Comparison of ENCODE assay signal across 22 cellular contexts in the genomic region with DNA sequence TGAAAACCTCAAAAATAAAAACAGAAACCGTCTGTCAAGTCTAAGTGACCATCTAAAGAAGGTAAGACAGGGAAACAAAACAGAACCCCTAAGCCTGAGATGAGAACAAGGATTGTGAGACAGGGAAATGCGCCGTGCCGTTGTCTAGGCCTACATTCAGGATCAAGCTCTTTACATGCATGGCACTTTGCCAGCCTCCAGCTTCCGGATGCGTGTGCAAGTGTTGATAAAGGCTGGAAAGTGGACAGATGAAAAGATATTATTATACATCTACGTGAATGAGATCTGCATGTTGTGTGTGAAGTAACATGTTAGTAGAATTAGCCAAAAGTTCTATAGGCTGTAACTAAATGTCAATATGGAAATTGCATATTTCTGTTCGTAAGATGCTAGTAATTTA. TPM values are rescaled to one million over a fixed set of nuclear protein-coding genes. Genes with fewer than 3 reads are reported as not detected.
DNase-seq lines count a peak whose midpoint lies in the region; ATAC-seq, FAIRE-seq and TF ChIP-seq lines count a peak whose summit lies in the region.
"Had no signal": no experiment of that assay in that cellular context is flagged by ENCODE, and none has a peak within 500 bp of the region (broad histone marks: within the 10 kb centered on the region; RNA-seq: fewer than 3 reads in every experiment).

No MANE protein-coding gene starts in this region.

- WGBS in adrenal gland, 4 donors: 56 to 70% (median 60%) methylated on average over 8 of the region's 8 CpGs
- 61 to 78% (median 62%) methylated on average over 8 of the region's 8 CpGs for WGBS in small intestine, 3 donors

- FAIRE-seq in small intestine (lab: Jason Lieb, UNC): no peak
- FAIRE-seq: GM12891, islet of Langerhans had no signal

- no peak for TF ChIP-seq CTCF in adrenal gland (IDR thresholded peaks at IDR 0.05)

- intact Hi-C loops in adrenal gland (cut with DNase I): loop anchor here in 1 of 2 donors (10.0 kb wide), 1 partner anchor 122 kb away; no protein-coding TSS in a partner anchor

- H3K4me3 ChIP-seq in adrenal gland (no peak overlapping the region), small intestine (ENCODE audit: low read depth in 1 of 2, low read length in 2 of 2) (no peak overlapping the region)
- H3K4me3 ChIP-seq: breast epithelium, suprapubic skin, uterus had no signal

- H3K9me3 ChIP-seq in adrenal gland (replicated peaks in 1 of 3) (no peaks in the 10 kb centered on the region), small intestine (ENCODE audit: control insufficient read depth, low read depth) (no peaks in the 10 kb centered on the region)
- H3K9me3 ChIP-seq: breast epithelium, suprapubic skin, uterus had no signal

- peaks cover 7 to 43% of the 10 kb centered on the region in 2 donors for H3K4me1 ChIP-seq in adrenal gland (replicated peaks in 1 of 2)
- H3K4me1 ChIP-seq in small intestine (ENCODE audit: control insufficient read depth in 2 of 2, insufficient read depth in 1 of 2, low read depth in 1 of 2, low read length in 1 of 2): peaks cover 2 to 5% of the 10 kb centered on the region in 2 donors
- H3K4me1 ChIP-seq: breast epithelium, uterus had no signal

- no peak for TF ChIP-seq POLR2A in adrenal gland (IDR thresholded peaks at IDR 0.05)

- DNase-seq in NCI-H748 (lab: John Stamatoyannopoulos, UW; ENCODE audit: unreplicated experiment) (peak; percentile 34), NCI-H748 treated with DMSO at 0.1 percent for 48 hours (lab: John Stamatoyannopoulos, UW) (no peak), NCI-H774 (lab: John Stamatoyannopoulos, UW) (peak; percentile 7), adrenal gland (peak in 4 of 7 donors; percentile 39 to 72 (median 52)), small intestine (peak; percentile 30), iPS-NIHi11 (ENCODE audit: low spot score) (no peak), KG1 (lab: John Stamatoyannopoulos, UW) (no peak)
- DNase-seq: activated CD4-positive, alpha-beta T cell treated with anti-CD3 and anti-CD28 coated beads, Interleukin-2, amount 50 U/mL, for 4 hours; activated gamma-delta T cell; DMS79 treated with DMSO at 0.1 percent for 48 hours; foreskin melanocyte; HCEC 1CT; hippocampal formation; nephron progenitor cell; Right ventricle myocardium superior; uterus; WERI-Rb-1 had no signal

- H3K27me3 ChIP-seq in adrenal gland (no peaks in the 10 kb centered on the region), small intestine (ENCODE audit: control insufficient read depth in 2 of 2, insufficient read depth in 2 of 2, low read length in 2 of 2) (no peaks in the 10 kb centered on the region)
- H3K27me3 ChIP-seq: breast epithelium, suprapubic skin, uterus had no signal

- H3K36me3 ChIP-seq in adrenal gland (replicated peaks in 1 of 2) (peaks cover 0 to 35% of the 10 kb centered on the region in 2 donors), small intestine (ENCODE audit: control insufficient read depth in 2 of 2, insufficient read depth in 2 of 2, low read length in 2 of 2) (peaks cover 0 to 2% of the 10 kb centered on the region in 2 donors)
- H3K36me3 ChIP-seq: breast epithelium, uterus, WERI-Rb-1 had no signal

- H3K27ac ChIP-seq in adrenal gland: no peak overlapping the region
- H3K27ac ChIP-seq in small intestine (ENCODE audit: low read depth in 1 of 2, low read length in 1 of 2): no peak overlapping the region
- H3K27ac ChIP-seq: breast epithelium, suprapubic skin, uterus, WERI-Rb-1 had no signal

- no peak for ATAC-seq in GM21786 (IDR thresholded peaks at IDR 0.05; ENCODE audit: unreplicated experiment)

RNA-seq across cellular contexts. Expression of gene TMEM87B, which starts 28.6 kb away (rescaled TPM):
- total RNA-seq in adrenal gland: 10 to 100 TPM; 21.5 to 37.5 (median 33.3) TPM
- polyA plus RNA-seq in adrenal gland (10 to 100 TPM in 2 of 3 donors, 1 to 10 TPM in 1; 8.9 to 28.3 (median 13.5) TPM), small intestine (10 to 100 TPM; 17.3 to 29.2 (median 23.0) TPM)

Comparison
In these comparisons a context has a peak if more than half of its experiments do, and no peak if none do; other contexts are left out.
1. DNase-seq: peak in NCI-H748 (single experiment), NCI-H774 (single experiment), adrenal gland (4 of 7) and small intestine (single experiment); none in NCI-H748 treated with DMSO at 0.1 percent for 48 hours (single experiment), iPS-NIHi11 (single experiment) and KG1 (single experiment).